ENCODE assay signal across 1 cellular context in the genomic region with DNA sequence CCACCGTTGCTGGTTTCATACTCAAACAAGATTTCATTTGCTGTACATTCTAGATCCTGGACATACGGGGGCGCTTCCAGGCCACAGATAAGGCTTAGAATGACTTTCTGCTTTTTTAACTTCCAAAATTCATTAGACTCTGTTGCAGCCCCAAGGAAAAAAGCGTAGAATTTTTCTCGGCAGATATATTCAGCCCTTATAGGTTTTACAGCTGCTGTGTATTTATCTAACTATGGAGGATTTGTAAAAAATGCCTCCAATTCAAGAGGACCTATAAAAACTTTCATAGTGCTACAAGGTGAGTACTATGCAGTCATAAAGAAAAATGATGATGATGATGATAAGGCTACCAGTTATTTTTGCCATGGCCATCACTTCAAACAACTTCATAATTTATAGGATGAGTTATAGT.
TF ChIP-seq lines count a peak whose summit lies in the region.

No MANE protein-coding gene starts in this region.

TF ChIP-seq in K562, 482 proteins besides CTCF, POLR2A, EP300 and RAD21 (continued from another document):
- TF ChIP-seq ARID1B (IDR thresholded peaks at IDR 0.05) (0 out of 2 replicates have a peak, but pooled peaks have one; percentile 30), FOXK2 (conservative IDR thresholded peaks at IDR 0.05 in 1 of 2, IDR thresholded peaks at IDR 0.05 in 1 of 2; ENCODE audit: low read depth in 2 of 2) (no peak), FOXM1 (IDR thresholded peaks at IDR 0.05; ENCODE audit: low read depth) (peak; percentile 41; the same call in 1 of the 2 replicates), FOXM1 (CRISPR knock-in tag; IDR thresholded peaks at IDR 0.05; ENCODE audit: low read depth) (no peak), KDM1A (IDR thresholded peaks at IDR 0.05) (peak in 1 of 2 experiments; percentile 67; a peak in 2 of 4 replicates), BRD9 (IDR thresholded peaks at IDR 0.05; ENCODE audit: low read depth, partially characterized antibody) (peak; percentile 71), MAFG (tag; conservative IDR thresholded peaks at IDR 0.05) (0 out of 2 replicates have a peak, but pooled peaks have one; percentile 17), DPF2 (IDR thresholded peaks at IDR 0.05) (peak; percentile 46; the same call in 1 of the 2 replicates), MAFF (IDR thresholded peaks at IDR 0.05; ENCODE audit: low read length) (peak; percentile 20; the same call in 1 of the 2 replicates), KLF16 (IDR thresholded peaks at IDR 0.05) (peak; percentile 12; the same call in 1 of the 2 replicates), ZBTB8A (IDR thresholded peaks at IDR 0.05; ENCODE audit: partially characterized antibody) (peak; percentile 57), GATAD2B (IDR thresholded peaks at IDR 0.05; ENCODE audit: borderline replicate concordance) (peak; percentile 81; the same call in 1 of the 2 replicates), ZNF696 (CRISPR knock-in tag; conservative IDR thresholded peaks at IDR 0.05) (no peak), CC2D1A (IDR thresholded peaks at IDR 0.05) (peak; percentile 61; the same call in 1 of the 2 replicates)
- TF ChIP-seq, protein P1, sequence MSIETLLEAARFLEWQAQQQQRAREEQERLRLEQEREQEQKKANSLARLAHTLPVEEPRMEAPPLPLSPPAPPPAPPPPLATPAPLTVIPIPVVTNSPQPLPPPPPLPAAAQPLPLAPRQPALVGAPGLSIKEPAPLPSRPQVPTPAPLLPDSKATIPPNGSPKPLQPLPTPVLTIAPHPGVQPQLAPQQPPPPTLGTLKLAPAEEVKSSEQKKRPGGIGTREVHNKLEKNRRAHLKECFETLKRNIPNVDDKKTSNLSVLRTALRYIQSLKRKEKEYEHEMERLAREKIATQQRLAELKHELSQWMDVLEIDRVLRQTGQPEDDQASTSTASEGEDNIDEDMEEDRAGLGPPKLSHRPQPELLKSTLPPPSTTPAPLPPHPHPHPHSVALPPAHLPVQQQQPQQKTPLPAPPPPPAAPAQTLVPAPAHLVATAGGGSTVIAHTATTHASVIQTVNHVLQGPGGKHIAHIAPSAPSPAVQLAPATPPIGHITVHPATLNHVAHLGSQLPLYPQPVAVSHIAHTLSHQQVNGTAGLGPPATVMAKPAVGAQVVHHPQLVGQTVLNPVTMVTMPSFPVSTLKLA (conservative IDR thresholded peaks at IDR 0.05): peak in 1 of 2 experiments; percentile 49; a peak in 3 of 4 replicates
- TF ChIP-seq, protein P2, sequence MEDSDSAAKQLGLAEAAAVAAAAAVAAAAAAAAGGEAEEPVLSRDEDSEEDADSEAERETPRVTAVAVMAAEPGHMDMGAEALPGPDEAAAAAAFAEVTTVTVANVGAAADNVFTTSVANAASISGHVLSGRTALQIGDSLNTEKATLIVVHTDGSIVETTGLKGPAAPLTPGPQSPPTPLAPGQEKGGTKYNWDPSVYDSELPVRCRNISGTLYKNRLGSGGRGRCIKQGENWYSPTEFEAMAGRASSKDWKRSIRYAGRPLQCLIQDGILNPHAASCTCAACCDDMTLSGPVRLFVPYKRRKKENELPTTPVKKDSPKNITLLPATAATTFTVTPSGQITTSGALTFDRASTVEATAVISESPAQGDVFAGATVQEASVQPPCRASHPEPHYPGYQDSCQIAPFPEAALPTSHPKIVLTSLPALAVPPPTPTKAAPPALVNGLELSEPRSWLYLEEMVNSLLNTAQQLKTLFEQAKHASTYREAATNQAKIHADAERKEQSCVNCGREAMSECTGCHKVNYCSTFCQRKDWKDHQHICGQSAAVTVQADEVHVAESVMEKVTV (CRISPR knock-in tag; IDR thresholded peaks at IDR 0.05): peak; percentile 82
- TF ChIP-seq, protein P3, sequence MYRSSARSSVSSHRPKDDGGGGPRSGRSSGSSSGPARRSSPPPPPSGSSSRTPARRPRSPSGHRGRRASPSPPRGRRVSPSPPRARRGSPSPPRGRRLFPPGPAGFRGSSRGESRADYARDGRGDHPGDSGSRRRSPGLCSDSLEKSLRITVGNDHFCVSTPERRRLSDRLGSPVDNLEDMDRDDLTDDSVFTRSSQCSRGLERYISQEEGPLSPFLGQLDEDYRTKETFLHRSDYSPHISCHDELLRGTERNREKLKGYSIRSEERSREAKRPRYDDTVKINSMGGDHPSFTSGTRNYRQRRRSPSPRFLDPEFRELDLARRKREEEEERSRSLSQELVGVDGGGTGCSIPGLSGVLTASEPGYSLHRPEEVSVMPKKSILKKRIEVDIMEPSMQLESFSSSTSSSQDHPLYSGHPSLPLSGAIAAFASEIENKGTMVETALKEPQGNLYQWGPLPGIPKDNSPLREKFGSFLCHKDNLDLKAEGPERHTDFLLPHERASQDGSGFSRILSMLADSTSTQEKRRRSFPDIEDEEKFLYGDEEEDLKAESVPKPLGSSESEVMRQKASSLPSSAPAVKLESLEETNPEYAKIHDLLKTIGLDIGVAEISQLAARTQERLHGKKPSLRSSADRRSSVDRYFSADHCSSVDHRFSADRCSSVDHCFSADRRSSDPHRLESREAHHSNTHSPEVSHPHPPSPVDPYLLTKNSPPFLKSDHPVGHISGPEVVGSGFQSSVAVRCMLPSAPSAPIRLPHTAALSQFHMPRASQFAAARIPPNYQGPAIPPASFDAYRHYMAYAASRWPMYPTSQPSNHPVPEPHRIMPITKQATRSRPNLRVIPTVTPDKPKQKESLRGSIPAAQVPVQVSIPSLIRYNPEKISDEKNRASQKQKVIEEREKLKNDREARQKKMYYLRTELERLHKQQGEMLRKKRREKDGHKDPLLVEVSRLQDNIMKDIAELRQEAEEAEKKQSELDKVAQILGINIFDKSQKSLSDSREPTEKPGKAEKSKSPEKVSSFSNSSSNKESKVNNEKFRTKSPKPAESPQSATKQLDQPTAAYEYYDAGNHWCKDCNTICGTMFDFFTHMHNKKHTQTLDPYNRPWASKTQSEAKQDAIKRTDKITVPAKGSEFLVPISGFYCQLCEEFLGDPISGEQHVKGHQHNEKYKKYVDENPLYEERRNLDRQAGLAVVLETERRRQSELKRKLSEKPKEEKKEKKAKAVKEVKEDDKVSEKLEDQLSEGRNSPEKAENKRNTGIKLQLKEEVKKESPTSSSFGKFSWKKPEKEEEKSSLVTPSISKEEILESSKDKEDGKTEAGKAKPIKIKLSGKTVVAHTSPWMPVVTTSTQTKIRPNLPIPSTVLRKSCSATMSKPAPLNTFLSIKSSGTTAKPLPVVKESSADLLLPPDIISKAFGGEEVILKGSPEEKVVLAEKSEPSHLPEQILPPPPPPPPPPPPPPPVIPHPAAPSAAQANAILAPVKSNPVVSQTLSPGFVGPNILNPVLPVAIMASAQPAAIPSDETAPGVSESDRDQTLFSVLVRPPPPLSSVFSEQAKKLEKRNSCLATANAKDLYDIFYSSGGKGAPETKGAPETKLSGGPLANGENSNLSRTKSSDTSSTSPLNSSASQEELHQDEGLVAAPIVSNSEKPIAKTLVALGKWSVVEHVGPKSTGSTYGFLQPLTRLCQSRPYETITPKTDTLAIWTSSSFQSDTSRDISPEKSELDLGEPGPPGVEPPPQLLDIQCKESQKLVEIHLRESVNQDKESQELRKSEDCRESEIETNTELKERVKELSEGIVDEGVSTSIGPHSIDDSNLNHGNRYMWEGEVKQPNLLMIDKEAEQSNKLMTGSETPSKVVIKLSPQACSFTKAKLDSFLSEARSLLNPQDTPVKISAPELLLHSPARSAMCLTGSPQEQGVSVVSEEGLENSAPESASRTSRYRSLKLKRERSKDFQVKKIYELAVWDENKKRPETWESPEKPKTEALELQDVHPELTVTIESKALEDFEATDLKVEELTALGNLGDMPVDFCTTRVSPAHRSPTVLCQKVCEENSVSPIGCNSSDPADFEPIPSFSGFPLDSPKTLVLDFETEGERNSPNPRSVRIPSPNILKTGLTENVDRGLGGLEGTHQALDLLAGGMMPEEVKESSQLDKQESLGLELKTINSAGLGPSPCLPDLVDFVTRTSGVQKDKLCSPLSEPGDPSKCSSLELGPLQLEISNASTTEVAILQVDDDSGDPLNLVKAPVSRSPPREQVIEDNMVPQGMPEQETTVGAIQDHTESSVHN (IDR thresholded peaks at IDR 0.05; ENCODE audit: borderline replicate concordance in 1 of 2, low read depth in 1 of 2): 0 out of 4 replicates have a peak, but pooled peaks of 1 of the 2 experiments have one; percentile 90
